ENCODE assay signal across 32 cellular contexts in genomic region chr6:142218441-142218840, GRCh38.
"Had no signal": no experiment of that assay in that cellular context is flagged by ENCODE, and none has a peak within 500 bp of the region (broad histone marks: within the 10 kb centered on the region; RNA-seq: fewer than 3 reads in every experiment).

No MANE protein-coding gene starts in this region.

- H3K27ac ChIP-seq: brain microvascular endothelial cell, coronary artery, dorsolateral prefrontal cortex, gastrocnemius medialis, neural progenitor cell, sigmoid colon, suprapubic skin, tibial artery, upper lobe of right lung, WERI-Rb-1 had no signal

- H3K27me3 Mint-ChIP-seq: activated CD4-positive, alpha-beta memory T cell treated with anti-CD3 and anti-CD28 coated beads for 36 hours; activated CD4-positive, alpha-beta T cell treated with anti-CD3 and anti-CD28 coated beads, Interleukin-2, amount 10 ng/mL, durations not matched to agents 24 days and 14 days; activated T-cell treated with anti-CD3 and anti-CD28 coated beads, Interleukin-2, amount 50 U/mL, for 24 hours; naive thymus-derived CD8-positive, alpha-beta T cell; T-helper 17 cell had no signal

- H3K4me1 ChIP-seq: gastrocnemius medialis, neural progenitor cell, sigmoid colon, suprapubic skin, tibial artery, upper lobe of right lung had no signal

- ATAC-seq: activated CD4-positive, CD25-positive, alpha-beta regulatory T cell treated with anti-CD3 and anti-CD28 coated beads, Interleukin-2, amount 50 U/mL, for 24 hours; gastrocnemius medialis; left colon; naive thymus-derived CD8-positive, alpha-beta T cell; T-helper 17 cell; upper lobe of right lung had no signal

- H3K4me3 ChIP-seq: coronary artery, dorsolateral prefrontal cortex, gastrocnemius medialis, neural progenitor cell, sigmoid colon, suprapubic skin, tibial artery, upper lobe of right lung had no signal

- DNase-seq: activated CD4-positive, alpha-beta memory T cell treated with anti-CD3 and anti-CD28 coated beads for 36 hours; activated CD4-positive, alpha-beta T cell treated with anti-CD3 and anti-CD28 coated beads, Interleukin-2, amount 10 ng/mL, durations not matched to agents 24 days and 14 days; activated CD8-positive, alpha-beta memory T cell treated with anti-CD3 and anti-CD28 coated beads, Interleukin-2, amount 50 U/mL, for 48 hours; activated gamma-delta T cell treated with Interleukin-2 at 50 U/mL for 16 hours; activated naive CD4-positive, alpha-beta T cell treated with anti-CD3 and anti-CD28 coated beads, Interleukin-2, amount 50 U/mL, for 16 hours; activated T-cell treated with anti-CD3 and anti-CD28 coated beads, Interleukin-2, amount 50 U/mL, for 24 hours; amniotic stem cell; brain microvascular endothelial cell; dorsolateral prefrontal cortex; effector memory CD4-positive, alpha-beta T cell; gastrocnemius medialis; kidney; left colon; mammary epithelial cell; naive thymus-derived CD8-positive, alpha-beta T cell; occipital lobe; posterior cingulate gyrus; sigmoid colon; stimulated activated CD4-positive, alpha-beta T cell treated with anti-CD3 and anti-CD28 coated beads, Interleukin-15, amount 100 ng/mL, for 24 hours; stimulated activated CD4-positive, alpha-beta T cell treated with anti-CD3 and anti-CD28 coated beads, Interleukin-2, amount 100 ng/mL, for 24 hours; stimulated activated naive CD4-positive, alpha-beta T cell; T-helper 17 cell; T1000; tibial artery; upper lobe of right lung; WERI-Rb-1 had no signal

- FAIRE-seq: astrocyte had no signal

- H3K9me3 ChIP-seq: gastrocnemius medialis, sigmoid colon, tibial artery, upper lobe of right lung had no signal

- H3K4me2 ChIP-seq: neural progenitor cell had no signal

- H3K4me1 Mint-ChIP-seq: activated CD4-positive, alpha-beta T cell treated with anti-CD3 and anti-CD28 coated beads, Interleukin-2, amount 10 ng/mL, durations not matched to agents 24 days and 14 days; mesothelial cell of epicardium had no signal

- H3K9me3 Mint-ChIP-seq: activated T-cell treated with anti-CD3 and anti-CD28 coated beads, Interleukin-2, amount 50 U/mL, for 24 hours had no signal

- H3K9ac ChIP-seq: neural progenitor cell had no signal

- H2AFZ ChIP-seq: neural progenitor cell had no signal

- H3K27me3 ChIP-seq: brain microvascular endothelial cell, dorsolateral prefrontal cortex, gastrocnemius medialis, neural progenitor cell, sigmoid colon, suprapubic skin, tibial artery, upper lobe of right lung had no signal

- H3K4me3 Mint-ChIP-seq: activated CD4-positive, alpha-beta memory T cell treated with anti-CD3 and anti-CD28 coated beads for 36 hours; activated CD4-positive, alpha-beta T cell treated with anti-CD3 and anti-CD28 coated beads, Interleukin-2, amount 10 ng/mL, durations not matched to agents 24 days and 14 days; activated T-cell treated with anti-CD3 and anti-CD28 coated beads, Interleukin-2, amount 50 U/mL, for 24 hours; mesothelial cell of epicardium; naive thymus-derived CD8-positive, alpha-beta T cell; neural progenitor cell; T-helper 17 cell had no signal

- H3K27ac Mint-ChIP-seq: activated CD4-positive, alpha-beta memory T cell treated with anti-CD3 and anti-CD28 coated beads for 36 hours; activated CD4-positive, alpha-beta T cell treated with anti-CD3 and anti-CD28 coated beads, Interleukin-2, amount 10 ng/mL, durations not matched to agents 24 days and 14 days; activated T-cell treated with anti-CD3 and anti-CD28 coated beads, Interleukin-2, amount 50 U/mL, for 24 hours; mesothelial cell of epicardium; naive thymus-derived CD8-positive, alpha-beta T cell; neural progenitor cell; T-helper 17 cell had no signal
